In the genomic region with DNA sequence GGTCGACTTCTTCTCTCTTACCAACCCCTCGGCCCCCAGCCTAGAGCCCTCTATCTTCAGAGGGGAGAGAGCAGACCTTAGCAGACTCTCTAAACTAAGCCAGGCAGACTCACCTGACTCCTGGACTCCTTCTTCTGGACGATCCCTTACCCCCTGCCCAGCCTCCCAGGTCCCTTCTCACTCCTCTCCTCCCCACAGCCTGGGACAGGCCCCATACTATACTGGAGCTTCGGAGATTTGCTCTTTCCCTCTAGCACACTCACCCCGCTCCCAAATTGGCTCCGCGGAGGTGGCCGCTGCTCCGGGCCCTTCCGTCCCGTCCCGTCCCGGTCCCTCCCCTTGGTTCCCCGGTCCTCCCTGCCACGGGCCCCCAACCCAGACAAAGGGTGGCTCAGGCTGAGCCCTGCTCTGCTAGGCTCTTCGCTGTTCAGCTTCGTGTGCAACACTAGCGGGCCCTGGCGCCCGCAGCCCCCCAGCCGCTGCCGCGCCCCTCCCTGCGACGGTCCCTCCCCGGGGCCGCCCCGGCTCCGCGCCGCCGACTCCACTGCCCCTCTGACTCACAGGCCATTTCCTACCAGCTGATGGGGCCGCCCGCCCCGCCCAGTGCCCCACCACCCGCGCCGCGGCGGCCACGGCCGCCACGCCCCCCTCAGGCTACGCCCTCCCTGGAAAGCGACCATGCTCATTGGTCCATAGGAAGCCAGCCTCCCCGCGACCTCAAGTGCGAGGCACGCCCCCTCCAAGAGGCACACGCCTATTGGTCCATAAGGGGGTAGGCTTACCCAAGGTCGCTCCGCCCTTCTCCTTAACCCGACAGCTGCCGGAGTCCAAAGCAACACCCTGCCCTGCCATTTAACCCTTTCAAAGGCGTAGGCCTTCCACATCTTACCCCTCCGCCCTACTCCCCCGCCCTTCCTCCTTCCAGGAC, we compare ENCODE assay signal across 1 cellular context.
TF ChIP-seq lines count a peak whose summit lies in the region.

No MANE protein-coding gene starts in this region.

TF ChIP-seq in HepG2, 621 proteins besides CTCF, POLR2A, EP300 and RAD21 (continued from another document):
- TF ChIP-seq, protein P1, sequence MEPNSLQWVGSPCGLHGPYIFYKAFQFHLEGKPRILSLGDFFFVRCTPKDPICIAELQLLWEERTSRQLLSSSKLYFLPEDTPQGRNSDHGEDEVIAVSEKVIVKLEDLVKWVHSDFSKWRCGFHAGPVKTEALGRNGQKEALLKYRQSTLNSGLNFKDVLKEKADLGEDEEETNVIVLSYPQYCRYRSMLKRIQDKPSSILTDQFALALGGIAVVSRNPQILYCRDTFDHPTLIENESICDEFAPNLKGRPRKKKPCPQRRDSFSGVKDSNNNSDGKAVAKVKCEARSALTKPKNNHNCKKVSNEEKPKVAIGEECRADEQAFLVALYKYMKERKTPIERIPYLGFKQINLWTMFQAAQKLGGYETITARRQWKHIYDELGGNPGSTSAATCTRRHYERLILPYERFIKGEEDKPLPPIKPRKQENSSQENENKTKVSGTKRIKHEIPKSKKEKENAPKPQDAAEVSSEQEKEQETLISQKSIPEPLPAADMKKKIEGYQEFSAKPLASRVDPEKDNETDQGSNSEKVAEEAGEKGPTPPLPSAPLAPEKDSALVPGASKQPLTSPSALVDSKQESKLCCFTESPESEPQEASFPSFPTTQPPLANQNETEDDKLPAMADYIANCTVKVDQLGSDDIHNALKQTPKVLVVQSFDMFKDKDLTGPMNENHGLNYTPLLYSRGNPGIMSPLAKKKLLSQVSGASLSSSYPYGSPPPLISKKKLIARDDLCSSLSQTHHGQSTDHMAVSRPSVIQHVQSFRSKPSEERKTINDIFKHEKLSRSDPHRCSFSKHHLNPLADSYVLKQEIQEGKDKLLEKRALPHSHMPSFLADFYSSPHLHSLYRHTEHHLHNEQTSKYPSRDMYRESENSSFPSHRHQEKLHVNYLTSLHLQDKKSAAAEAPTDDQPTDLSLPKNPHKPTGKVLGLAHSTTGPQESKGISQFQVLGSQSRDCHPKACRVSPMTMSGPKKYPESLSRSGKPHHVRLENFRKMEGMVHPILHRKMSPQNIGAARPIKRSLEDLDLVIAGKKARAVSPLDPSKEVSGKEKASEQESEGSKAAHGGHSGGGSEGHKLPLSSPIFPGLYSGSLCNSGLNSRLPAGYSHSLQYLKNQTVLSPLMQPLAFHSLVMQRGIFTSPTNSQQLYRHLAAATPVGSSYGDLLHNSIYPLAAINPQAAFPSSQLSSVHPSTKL (CRISPR knock-in tag; IDR thresholded peaks at IDR 0.05), result 0 out of 2 replicates have a peak, but pooled peaks have one; percentile 2
- TF ChIP-seq, protein P2, sequence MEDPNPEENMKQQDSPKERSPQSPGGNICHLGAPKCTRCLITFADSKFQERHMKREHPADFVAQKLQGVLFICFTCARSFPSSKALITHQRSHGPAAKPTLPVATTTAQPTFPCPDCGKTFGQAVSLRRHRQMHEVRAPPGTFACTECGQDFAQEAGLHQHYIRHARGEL (CRISPR knock-in tag; IDR thresholded peaks at IDR 0.05), result no peak
- TF ChIP-seq DMAP1 (CRISPR knock-in tag; IDR thresholded peaks at IDR 0.05) (no peak), TIGD3 (CRISPR knock-in tag; IDR thresholded peaks at IDR 0.05; ENCODE audit: borderline replicate concordance) (no peak), HMG20A (CRISPR knock-in tag; IDR thresholded peaks at IDR 0.05; ENCODE audit: borderline replicate concordance) (no peak), RFXAP (CRISPR knock-in tag; IDR thresholded peaks at IDR 0.05; ENCODE audit: borderline replicate concordance) (no peak), SP1 (IDR thresholded peaks at IDR 0.05) (no peak), SP1 (CRISPR knock-in tag; IDR thresholded peaks at IDR 0.05) (peak; percentile 93), RFX1 (IDR thresholded peaks at IDR 0.05) (no peak), MAZ (IDR thresholded peaks at IDR 0.05; ENCODE audit: borderline replicate concordance, low read depth, low read length) (peak; percentile 55; the same call in 1 of the 2 replicates), MAZ (CRISPR knock-in tag; IDR thresholded peaks at IDR 0.05; ENCODE audit: low read depth) (peak; percentile 47; the same call in 1 of the 2 replicates), ELK4 (CRISPR knock-in tag; IDR thresholded peaks at IDR 0.05; ENCODE audit: borderline replicate concordance) (no peak), NFYB (CRISPR knock-in tag; IDR thresholded peaks at IDR 0.05) (peak; percentile 74), ZNF468 (CRISPR knock-in tag; IDR thresholded peaks at IDR 0.05) (no peak), ZNF292 (CRISPR knock-in tag; IDR thresholded peaks at IDR 0.05; ENCODE audit: borderline replicate concordance, low read depth) (no peak), UBTF (CRISPR knock-in tag; IDR thresholded peaks at IDR 0.05) (peak; percentile 56; the same call in 1 of the 2 replicates), KLF15 (CRISPR knock-in tag; IDR thresholded peaks at IDR 0.05; ENCODE audit: borderline replicate concordance) (no peak), ZNF652 (CRISPR knock-in tag; IDR thresholded peaks at IDR 0.05; ENCODE audit: borderline replicate concordance, low read depth) (peak; percentile 99), ZNF737 (CRISPR knock-in tag; IDR thresholded peaks at IDR 0.05; ENCODE audit: borderline replicate concordance) (no peak), THAP11 (CRISPR knock-in tag; IDR thresholded peaks at IDR 0.05) (peak; percentile 41; the same call in 1 of the 2 replicates), ZBTB39 (CRISPR knock-in tag; IDR thresholded peaks at IDR 0.05) (no peak), SP2 (CRISPR knock-in tag; IDR thresholded peaks at IDR 0.05) (peak; percentile 78), ZSCAN9 (CRISPR knock-in tag; IDR thresholded peaks at IDR 0.05; ENCODE audit: borderline replicate concordance) (no peak), RORA (CRISPR knock-in tag; IDR thresholded peaks at IDR 0.05) (no peak), LCORL (IDR thresholded peaks at IDR 0.05) (peak; percentile 63), LCORL (CRISPR knock-in tag; IDR thresholded peaks at IDR 0.05) (no peak), HCFC1 (IDR thresholded peaks at IDR 0.05; ENCODE audit: low read depth, low read length) (no peak), MBD4 (IDR thresholded peaks at IDR 0.05; ENCODE audit: borderline replicate concordance, low read length) (no peak), ZNF879 (CRISPR knock-in tag; IDR thresholded peaks at IDR 0.05) (no peak), POLR2G (IDR thresholded peaks at IDR 0.05; ENCODE audit: low read depth, low read length) (peak; percentile 46; the same call in 1 of the 2 replicates), PBX2 (CRISPR knock-in tag; IDR thresholded peaks at IDR 0.05) (no peak), GATAD1 (CRISPR knock-in tag; IDR thresholded peaks at IDR 0.05) (no peak), U2AF2 (IDR thresholded peaks at IDR 0.05; ENCODE audit: low read depth, low read length) (no peak)
- TF ChIP-seq, protein P3, sequence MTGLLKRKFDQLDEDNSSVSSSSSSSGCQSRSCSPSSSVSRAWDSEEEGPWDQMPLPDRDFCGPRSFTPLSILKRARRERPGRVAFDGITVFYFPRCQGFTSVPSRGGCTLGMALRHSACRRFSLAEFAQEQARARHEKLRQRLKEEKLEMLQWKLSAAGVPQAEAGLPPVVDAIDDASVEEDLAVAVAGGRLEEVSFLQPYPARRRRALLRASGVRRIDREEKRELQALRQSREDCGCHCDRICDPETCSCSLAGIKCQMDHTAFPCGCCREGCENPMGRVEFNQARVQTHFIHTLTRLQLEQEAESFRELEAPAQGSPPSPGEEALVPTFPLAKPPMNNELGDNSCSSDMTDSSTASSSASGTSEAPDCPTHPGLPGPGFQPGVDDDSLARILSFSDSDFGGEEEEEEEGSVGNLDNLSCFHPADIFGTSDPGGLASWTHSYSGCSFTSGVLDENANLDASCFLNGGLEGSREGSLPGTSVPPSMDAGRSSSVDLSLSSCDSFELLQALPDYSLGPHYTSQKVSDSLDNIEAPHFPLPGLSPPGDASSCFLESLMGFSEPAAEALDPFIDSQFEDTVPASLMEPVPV (CRISPR knock-in tag; IDR thresholded peaks at IDR 0.05), result no peak
TF ChIP-seq in HepG2: peak in this region for 56.
